Comparison of ENCODE assay signal across 18 cellular contexts in the genomic region with DNA sequence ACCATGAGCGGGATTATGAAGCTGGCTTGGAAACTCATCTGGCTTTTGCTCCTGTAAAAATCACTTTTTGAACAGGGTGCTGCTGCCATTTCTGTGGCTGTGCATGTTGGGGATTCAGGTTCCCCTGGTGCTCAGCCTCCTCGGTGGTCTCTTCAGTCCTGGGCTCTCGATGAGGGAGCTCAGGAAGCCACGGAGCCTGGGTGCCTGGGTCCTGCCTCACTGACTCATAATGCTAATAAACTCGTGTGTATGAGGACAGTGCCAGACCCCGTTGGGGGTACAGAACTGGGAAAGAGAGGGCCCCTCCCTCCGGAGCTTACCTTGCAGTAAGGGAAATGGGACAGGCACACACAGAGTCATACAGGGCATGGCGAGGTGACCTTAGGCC. TPM values are rescaled to one million over a fixed set of nuclear protein-coding genes. Genes with fewer than 3 reads are reported as not detected.
DNase-seq lines count a peak whose midpoint lies in the region; ATAC-seq, FAIRE-seq and TF ChIP-seq lines count a peak whose summit lies in the region.
"Had no signal": no experiment of that assay in that cellular context is flagged by ENCODE, and none has a peak within 500 bp of the region (broad histone marks: within the 10 kb centered on the region; RNA-seq: fewer than 3 reads in every experiment).

No MANE protein-coding gene starts in this region.

- TF ChIP-seq CTCF in HEK293 (tag by site-specific recombination; IDR thresholded peaks at IDR 0.05) (no peak), body of pancreas (IDR thresholded peaks at IDR 0.05) (no peak), right lobe of liver (IDR thresholded peaks at IDR 0.05) (no peak)

- H3K27ac Mint-ChIP-seq in stimulated activated memory B cell treated with anti-CD40 and anti-IgM and Interleukin-4, amounts not matched to agents 10 μg/mL and 1 μg/mL and 100 μg/mL, for 72 hours: peak overlapping the region; percentile 5
- H3K27ac Mint-ChIP-seq in activated CD4-positive, alpha-beta T cell treated with anti-CD3 and anti-CD28 coated beads for 36 hours: no peak overlapping the region
- H3K27ac Mint-ChIP-seq: activated naive CD8-positive, alpha-beta T cell treated with anti-CD3 and anti-CD28 coated beads, Interleukin-2, amount 10 ng/mL, durations not matched to agents 7 days and 5 days; nephron progenitor cell had no signal

- no peak for FAIRE-seq in H54 (lab: Jason Lieb, UNC)
- FAIRE-seq: TTC549 had no signal

- intact Hi-C loops in body of pancreas (cut with DNase I) (no loop called here), right lobe of liver (cut with DNase I) (no loop called here)
- intact Hi-C loops in activated CD4-positive, alpha-beta T cell treated with anti-CD3 and anti-CD28 coated beads for 36 hours (cut with DNase I, micrococcal nuclease): no loop called here

- peaks cover 74% of the 10 kb centered on the region for H3K4me1 Mint-ChIP-seq in stimulated activated memory B cell treated with anti-CD40 and anti-IgM and Interleukin-4, amounts not matched to agents 10 μg/mL and 1 μg/mL and 100 μg/mL, for 72 hours
- peaks cover 45% of the 10 kb centered on the region for H3K4me1 Mint-ChIP-seq in activated CD4-positive, alpha-beta T cell treated with anti-CD3 and anti-CD28 coated beads for 36 hours

- CTCF ChIA-PET in HEK293 (lab: Yijun Ruan, JAX): interaction anchor here (0.6 to 0.9 kb wide), 2 partner anchors 337 to 520 kb away, joined by 3 read pairs; no protein-coding TSS in a partner anchor
- CTCF ChIA-PET in activated CD4-positive, alpha-beta T cell treated with anti-CD3 and anti-CD28 coated beads for 36 hours (lab: Charles Lee): interaction anchor here (0.8 kb wide), 1 partner anchor 312 kb away, joined by 3 read pairs; no protein-coding TSS in a partner anchor

- H3K27me3 ChIP-seq in body of pancreas (no peaks in the 10 kb centered on the region), right lobe of liver (no peaks in the 10 kb centered on the region)
- H3K27me3 ChIP-seq: BLaER1 treated with 17β-estradiol and CSF1 and Interleukin-3, amounts not matched to agents 10 nM and 100 nM had no signal

- H3K27me3 Mint-ChIP-seq in stimulated activated memory B cell treated with anti-CD40 and anti-IgM and Interleukin-4, amounts not matched to agents 10 μg/mL and 1 μg/mL and 100 μg/mL, for 72 hours: no peaks in the 10 kb centered on the region
- H3K27me3 Mint-ChIP-seq in activated CD4-positive, alpha-beta T cell treated with anti-CD3 and anti-CD28 coated beads for 36 hours: no peaks in the 10 kb centered on the region

- H3K4me1 ChIP-seq in HEK293 (ENCODE audit: control insufficient read depth, insufficient read depth, low read length) (peaks cover 10% of the 10 kb centered on the region), body of pancreas (peaks cover 96% of the 10 kb centered on the region), right lobe of liver (peaks cover 0 to 66% (median 15%) of the 10 kb centered on the region in 4 donors)

- POLR2A ChIA-PET in HEK293 (lab: Yijun Ruan, JAX): no interaction called here
- POLR2A ChIA-PET in activated CD4-positive, alpha-beta T cell treated with anti-CD3 and anti-CD28 coated beads for 36 hours (lab: Charles Lee): no interaction called here

- no peak for TF ChIP-seq POLR2A in body of pancreas (IDR thresholded peaks at IDR 0.05)
- no peak for TF ChIP-seq POLR2A in right lobe of liver (IDR thresholded peaks at IDR 0.05)
- no peak for TF ChIP-seq POLR2A in H54 (IDR thresholded peaks at IDR 0.05; ENCODE audit: low read depth, low read length)

- H3K4me3 ChIP-seq in HEK293 (ENCODE audit: low read depth, low read length) (no peak overlapping the region), body of pancreas (no peak overlapping the region), right lobe of liver (peak overlapping the region in 2 of 3 donors; percentile 0 to 27)
- H3K4me3 ChIP-seq: BLaER1 treated with 17β-estradiol and CSF1 and Interleukin-3, amounts not matched to agents 10 nM and 100 nM; thoracic aorta had no signal

- no peak overlapping the region for H3K27ac ChIP-seq in HEK293 (ENCODE audit: extremely low read depth, low read depth, low read length)
- peak overlapping the region; percentile 96 to 98 (median 98) for H3K27ac ChIP-seq in body of pancreas
- peak overlapping the region; percentile 77 to 82 (median 78) for H3K27ac ChIP-seq in right lobe of liver
- H3K27ac ChIP-seq: BLaER1 treated with 17β-estradiol and CSF1 and Interleukin-3, amounts not matched to agents 10 nM and 100 nM; thoracic aorta had no signal

- WGBS in body of pancreas, 2 donors: 18 to 25% methylated on average over 2 to 8 of the region's 8 CpGs
- 30% methylated on average over 5 of the region's 8 CpGs for WGBS in right lobe of liver (ENCODE audit: insufficient coverage, low coverage, low lambda C conversion rate, missing lambda C conversion rate)

- no peak for ATAC-seq in body of pancreas
- ATAC-seq in right lobe of liver: peak in 1 of 4 donors; percentile 1
- ATAC-seq in stimulated activated memory B cell treated with anti-CD40 and anti-IgM and Interleukin-4, amounts not matched to agents 10 μg/mL and 1 μg/mL and 100 μg/mL, for 72 hours: no peak
- ATAC-seq in activated CD4-positive, CD25-positive, alpha-beta regulatory T cell treated with anti-CD3 and anti-CD28 coated beads, Interleukin-2, amount 50 U/mL, for 24 hours: no peak
- ATAC-seq in activated CD4-positive, alpha-beta T cell treated with anti-CD3 and anti-CD28 coated beads for 36 hours: no peak
- ATAC-seq: PC-3 had no signal

- DNase-seq in body of pancreas: peak in 1 of 4 donors; percentile 37
- DNase-seq in right lobe of liver: no peak
- no peak for DNase-seq in H54 (ENCODE audit: insufficient read length, low spot score)
- DNase-seq in activated CD4-positive, alpha-beta T cell treated with anti-CD3 and anti-CD28 coated beads for 36 hours: no peak
- DNase-seq: activated CD4-positive, alpha-beta T cell treated with anti-CD3 and anti-CD28 coated beads, Interleukin-2, amount 50 U/mL, for 48 hours; activated naive CD8-positive, alpha-beta T cell treated with anti-CD3 and anti-CD28 coated beads, Interleukin-2, amount 10 ng/mL, durations not matched to agents 7 days and 5 days; activated T-cell treated with anti-CD3 and anti-CD28 coated beads, Interleukin-2, amount 50 U/mL, for 48 hours; effector CD8-positive, alpha-beta T cell; MV-4-11; NCI-H526 treated with DMSO at 0.1 percent for 48 hours; nephron progenitor cell; PC-3 had no signal

- peaks cover 15% of the 10 kb centered on the region for H3K36me3 Mint-ChIP-seq in stimulated activated memory B cell treated with anti-CD40 and anti-IgM and Interleukin-4, amounts not matched to agents 10 μg/mL and 1 μg/mL and 100 μg/mL, for 72 hours
- H3K36me3 Mint-ChIP-seq in activated CD4-positive, alpha-beta T cell treated with anti-CD3 and anti-CD28 coated beads for 36 hours (ENCODE audit: low read depth): peaks cover 4% of the 10 kb centered on the region

- H3K9me3 ChIP-seq in HEK293 (ENCODE audit: control insufficient read depth, insufficient read depth, low read depth, low read length): no peaks in the 10 kb centered on the region
- H3K9me3 ChIP-seq in body of pancreas: no peaks in the 10 kb centered on the region
- no peaks in the 10 kb centered on the region for H3K9me3 ChIP-seq in right lobe of liver
- H3K9me3 ChIP-seq: thoracic aorta had no signal

- peaks cover 3% of the 10 kb centered on the region for H3K9me3 Mint-ChIP-seq in stimulated activated memory B cell treated with anti-CD40 and anti-IgM and Interleukin-4, amounts not matched to agents 10 μg/mL and 1 μg/mL and 100 μg/mL, for 72 hours
- H3K9me3 Mint-ChIP-seq in activated CD4-positive, alpha-beta T cell treated with anti-CD3 and anti-CD28 coated beads for 36 hours (ENCODE audit: low read depth): no peaks in the 10 kb centered on the region

- H3K4me3 Mint-ChIP-seq in stimulated activated memory B cell treated with anti-CD40 and anti-IgM and Interleukin-4, amounts not matched to agents 10 μg/mL and 1 μg/mL and 100 μg/mL, for 72 hours: no peak overlapping the region
- H3K4me3 Mint-ChIP-seq in activated CD4-positive, alpha-beta T cell treated with anti-CD3 and anti-CD28 coated beads for 36 hours: no peak overlapping the region
- H3K4me3 Mint-ChIP-seq: activated naive CD8-positive, alpha-beta T cell treated with anti-CD3 and anti-CD28 coated beads, Interleukin-2, amount 10 ng/mL, durations not matched to agents 7 days and 5 days; nephron progenitor cell had no signal

- H3K36me3 ChIP-seq in HEK293 (ENCODE audit: control insufficient read depth in 2 of 2, insufficient read depth in 1 of 2, low read length in 2 of 2): peaks cover 0 to 4% of the 10 kb centered on the region in 2 experiments; a peak in 2 of 3 replicates
- no peaks in the 10 kb centered on the region for H3K36me3 ChIP-seq in body of pancreas (replicated peaks in 1 of 2; ENCODE audit: insufficient read depth in 1 of 2, low read depth in 2 of 2)
- peaks cover 0 to 5% (median 0%) of the 10 kb centered on the region in 4 donors for H3K36me3 ChIP-seq in right lobe of liver
- H3K36me3 ChIP-seq: thoracic aorta had no signal

TF ChIP-seq in HEK293, 187 proteins besides CTCF, POLR2A, EP300 and RAD21:
- no peak for TF ChIP-seq ZNF621 (tag by site-specific recombination; IDR thresholded peaks at IDR 0.05)
- TF ChIP-seq, protein P1, sequence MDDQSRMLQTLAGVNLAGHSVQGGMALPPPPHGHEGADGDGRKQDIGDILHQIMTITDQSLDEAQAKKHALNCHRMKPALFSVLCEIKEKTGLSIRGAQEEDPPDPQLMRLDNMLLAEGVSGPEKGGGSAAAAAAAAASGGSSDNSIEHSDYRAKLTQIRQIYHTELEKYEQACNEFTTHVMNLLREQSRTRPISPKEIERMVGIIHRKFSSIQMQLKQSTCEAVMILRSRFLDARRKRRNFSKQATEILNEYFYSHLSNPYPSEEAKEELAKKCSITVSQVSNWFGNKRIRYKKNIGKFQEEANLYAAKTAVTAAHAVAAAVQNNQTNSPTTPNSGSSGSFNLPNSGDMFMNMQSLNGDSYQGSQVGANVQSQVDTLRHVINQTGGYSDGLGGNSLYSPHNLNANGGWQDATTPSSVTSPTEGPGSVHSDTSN (CRISPR knock-in tag; IDR thresholded peaks at IDR 0.05): 0 out of 2 replicates have a peak, but pooled peaks have one; percentile 30
TF ChIP-seq in HEK293: peak in this region for 1.

RNA-seq across cellular contexts. Expression of gene COQ8A, which starts 5.8 kb away (rescaled TPM):
- total RNA-seq in body of pancreas (100 to 1,000 TPM; 116 to 134 TPM), right lobe of liver (10 to 100 TPM; 51.6 to 78.1 (median 69.6) TPM)
- 10 to 100 TPM; 21.3 to 26.9 TPM for total RNA-seq in activated CD4-positive, alpha-beta T cell treated with anti-CD3 and anti-CD28 coated beads for 36 hours

Comparison
In these comparisons a context has a peak if more than half of its experiments do, and no peak if none do; other contexts are left out.
1. H3K4me3 ChIP-seq: peak in right lobe of liver (2 of 3); none in HEK293 (single experiment) and body of pancreas (0 of 2).